31 cellular contexts compared by ENCODE assay signal in the genomic region with DNA sequence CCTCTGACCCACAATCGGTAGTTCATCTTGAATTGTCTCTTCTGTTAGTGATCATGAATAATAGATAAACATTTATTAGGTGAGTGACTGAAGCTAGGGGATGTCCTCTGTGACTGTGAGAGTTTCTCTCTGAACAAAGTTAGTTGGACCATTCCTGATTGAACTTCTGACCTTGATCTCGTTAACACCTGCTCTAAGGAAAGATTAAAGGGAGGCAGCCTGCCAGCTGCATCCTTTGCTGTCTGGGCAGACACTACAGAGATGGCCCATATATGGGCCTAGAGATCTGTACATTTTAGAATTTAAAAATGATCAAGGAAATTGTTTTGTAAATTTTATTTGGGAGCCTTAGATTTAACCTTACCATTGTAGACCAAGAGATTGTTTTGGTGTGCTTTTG. TPM values are rescaled to one million over a fixed set of nuclear protein-coding genes. Genes with fewer than 3 reads are reported as not detected.
DNase-seq lines count a peak whose midpoint lies in the region; ATAC-seq lines count a peak whose summit lies in the region.
"Had no signal": no experiment of that assay in that cellular context is flagged by ENCODE, and none has a peak within 500 bp of the region (broad histone marks: within the 10 kb centered on the region; RNA-seq: fewer than 3 reads in every experiment).

No MANE protein-coding gene starts in this region.

- ATAC-seq in naive thymus-derived CD8-positive, alpha-beta T cell: no peak
- no peak for ATAC-seq in T-cell (replicated peaks in 1 of 4)
- ATAC-seq: activated T-helper 17 cell treated with anti-CD3 and anti-CD28 coated beads, Interleukin-2, amount 50 U/mL, for 72 hours; heart right ventricle; HepG2; naive thymus-derived CD4-positive, alpha-beta T cell; PC-3; SK-N-SH treated with all-trans-retinoic acid at 6 μM for 48 hours had no signal

- peak overlapping the region in 6 of 10 donors; percentile 20 to 71 (median 45) for H3K27ac Mint-ChIP-seq in naive thymus-derived CD8-positive, alpha-beta T cell
- peak overlapping the region in 1 of 2 donors; percentile 8 for H3K27ac Mint-ChIP-seq in T-cell
- H3K27ac Mint-ChIP-seq: activated CD4-positive, alpha-beta memory T cell treated with anti-CD3 and anti-CD28 coated beads, Interleukin-2, amount 10 ng/mL, durations not matched to agents 7 days and 5 days; activated T-helper 17 cell treated with anti-CD3 and anti-CD28 coated beads, Interleukin-2, amount 50 U/mL, for 72 hours; H9; type B pancreatic cell had no signal

- H3K4me3 Mint-ChIP-seq in naive thymus-derived CD8-positive, alpha-beta T cell: no peak overlapping the region
- no peak overlapping the region for H3K4me3 Mint-ChIP-seq in T-cell
- H3K4me3 Mint-ChIP-seq: activated CD4-positive, alpha-beta memory T cell treated with anti-CD3 and anti-CD28 coated beads, Interleukin-2, amount 10 ng/mL, durations not matched to agents 7 days and 5 days; activated T-helper 17 cell treated with anti-CD3 and anti-CD28 coated beads, Interleukin-2, amount 50 U/mL, for 72 hours; H9; type B pancreatic cell had no signal

- H3K36me3 Mint-ChIP-seq in naive thymus-derived CD8-positive, alpha-beta T cell: peaks cover 0 to 53% (median 20%) of the 10 kb centered on the region in 3 donors
- H3K36me3 Mint-ChIP-seq in T-cell: peaks cover 12% of the 10 kb centered on the region

- CTCF ChIA-PET in T-cell (lab: Charles Lee): no interaction called here

- no peaks in the 10 kb centered on the region for H3K27me3 Mint-ChIP-seq in naive thymus-derived CD8-positive, alpha-beta T cell
- no peaks in the 10 kb centered on the region for H3K27me3 Mint-ChIP-seq in T-cell
- H3K27me3 Mint-ChIP-seq: activated CD4-positive, alpha-beta memory T cell treated with anti-CD3 and anti-CD28 coated beads, Interleukin-2, amount 10 ng/mL, durations not matched to agents 7 days and 5 days; activated T-helper 17 cell treated with anti-CD3 and anti-CD28 coated beads, Interleukin-2, amount 50 U/mL, for 72 hours; naive thymus-derived CD4-positive, alpha-beta T cell; type B pancreatic cell had no signal

- POLR2A ChIA-PET in naive thymus-derived CD8-positive, alpha-beta T cell (lab: Charles Lee): interaction anchor here (0.6 kb wide), 1 partner anchor 453 kb away, joined by 3 read pairs; no protein-coding TSS in a partner anchor
- POLR2A ChIA-PET in T-cell (lab: Charles Lee): no interaction called here

- peak; percentile 14 for DNase-seq in NCI-H1105 treated with DMSO at 0.1 percent for 48 hours (lab: John Stamatoyannopoulos, UW)
- no peak for DNase-seq in NCI-H1105 (lab: John Stamatoyannopoulos, UW)
- DNase-seq in D341Med (ENCODE audit: low spot score): peak; percentile 39
- DNase-seq in SK-N-DZ (ENCODE audit: low spot score): peak; percentile 32
- DNase-seq in naive thymus-derived CD8-positive, alpha-beta T cell: no peak
- DNase-seq in T-cell: no peak
- no peak for DNase-seq in activated gamma-delta T cell (lab: John Stamatoyannopoulos, UW)
- DNase-seq in amniotic stem cell (lab: John Stamatoyannopoulos, UW): no peak
- DNase-seq: activated CD4-positive, alpha-beta memory T cell treated with anti-CD3 and anti-CD28 coated beads, Interleukin-2, amount 10 ng/mL, durations not matched to agents 7 days and 5 days; activated CD4-positive, CD25-positive, alpha-beta regulatory T cell treated with anti-CD3 and anti-CD28 coated beads, Interleukin-2, amount 50 U/mL, for 72 hours; activated CD8-positive, alpha-beta memory T cell treated with anti-CD3 and anti-CD28 coated beads, Interleukin-2, amount 50 U/mL, for 4 hours; activated naive CD4-positive, alpha-beta T cell treated with anti-CD3 and anti-CD28 coated beads, Interleukin-2, amount 50 U/mL, for 16 hours; brain microvascular endothelial cell; esophagus squamous epithelium; foreskin melanocyte; H9; heart right ventricle; Kasumi-1; naive thymus-derived CD4-positive, alpha-beta T cell; NCI-H1436 treated with DMSO at 0.1 percent for 48 hours; NCI-H2081 treated with DMSO at 0.1 percent for 48 hours; NCI-H345; PC-3; stimulated activated CD4-positive, alpha-beta T cell treated with anti-CD3 and anti-CD28 coated beads, Interleukin-4, amount 100 ng/mL, for 24 hours; T-helper 2 cell had no signal

- H3K9me3 Mint-ChIP-seq in naive thymus-derived CD8-positive, alpha-beta T cell: no peaks in the 10 kb centered on the region
- no peaks in the 10 kb centered on the region for H3K9me3 Mint-ChIP-seq in T-cell
- H3K9me3 Mint-ChIP-seq: activated CD4-positive, alpha-beta memory T cell treated with anti-CD3 and anti-CD28 coated beads, Interleukin-2, amount 10 ng/mL, durations not matched to agents 7 days and 5 days; activated T-helper 17 cell treated with anti-CD3 and anti-CD28 coated beads, Interleukin-2, amount 50 U/mL, for 72 hours; H9; naive thymus-derived CD4-positive, alpha-beta T cell; type B pancreatic cell had no signal

- H3K4me1 Mint-ChIP-seq in naive thymus-derived CD8-positive, alpha-beta T cell: peaks cover 5 to 33% (median 16%) of the 10 kb centered on the region in 4 donors
- H3K4me1 Mint-ChIP-seq in T-cell: peaks cover 12 to 25% (median 19%) of the 10 kb centered on the region in 3 donors
- H3K4me1 Mint-ChIP-seq: activated T-helper 17 cell treated with anti-CD3 and anti-CD28 coated beads, Interleukin-2, amount 50 U/mL, for 72 hours; H9 had no signal

RNA-seq across cellular contexts. Expression of a gene that starts 27.4 kb away (rescaled TPM):
- 28.5 and 29.4 TPM in 2 replicates for polyA plus RNA-seq in SK-N-DZ (2014; cell fraction: cytosol; rRNA removed)
- 27.4 and 32.7 TPM in 2 replicates for polyA plus RNA-seq in SK-N-DZ (2014; cell fraction: nucleus; rRNA removed)
- 10 to 100 TPM; 51.5 to 56.5 TPM for total RNA-seq in naive thymus-derived CD8-positive, alpha-beta T cell
- polyA plus RNA-seq in naive thymus-derived CD8-positive, alpha-beta T cell: 10 to 100 TPM; 38.1 to 52.9 (median 39.6) TPM
- 10 to 100 TPM; 49.3 to 64.5 (median 60.3) TPM for total RNA-seq in T-cell

RNA-seq across cellular contexts. Expression of a gene that starts 30.5 kb away (rescaled TPM):
- polyA plus RNA-seq in SK-N-DZ (2014; cell fraction: cytosol; rRNA removed): not detected in 2 replicates
- polyA plus RNA-seq in SK-N-DZ (2014; cell fraction: nucleus; rRNA removed): not detected in 2 replicates
- not detected for total RNA-seq in naive thymus-derived CD8-positive, alpha-beta T cell
- not detected for polyA plus RNA-seq in naive thymus-derived CD8-positive, alpha-beta T cell
- not detected for total RNA-seq in T-cell
- total RNA-seq: A172; activated CD4-positive, alpha-beta memory T cell treated with anti-CD3 and anti-CD28 coated beads, Interleukin-2, amount 10 ng/mL, durations not matched to agents 7 days and 5 days; activated T-helper 17 cell treated with anti-CD3 and anti-CD28 coated beads, Interleukin-2, amount 50 U/mL, for 72 hours; HepG2; osteocyte; PC-3 had no signal
- polyA plus RNA-seq: naive thymus-derived CD4-positive, alpha-beta T cell had no signal

Comparison
In these comparisons a context has a peak if more than half of its experiments do, and no peak if none do; other contexts are left out.
1. DNase-seq: peak in NCI-H1105 treated with DMSO at 0.1 percent for 48 hours (single experiment), D341Med (single experiment) and SK-N-DZ (single experiment); none in NCI-H1105 (single experiment), naive thymus-derived CD8-positive, alpha-beta T cell (0 of 10), T-cell (0 of 34), activated gamma-delta T cell (single experiment) and amniotic stem cell (single experiment).